In genomic region chr5:95903838-95904237, GRCh38 we compare ENCODE assay signal across 19 cellular contexts.
"Had no signal": no experiment of that assay in that cellular context is flagged by ENCODE, and none has a peak within 500 bp of the region (broad histone marks: within the 10 kb centered on the region; RNA-seq: fewer than 3 reads in every experiment).

No MANE protein-coding gene starts in this region.

- H3K27ac Mint-ChIP-seq: dendritic cell treated with granulocyte-macrophage colony-stimulating factor and Interleukin-4, amounts not matched to agents 40 ng/mL and 50 ng/mL, for 4 days; effector memory CD8-positive, alpha-beta T cell; nephron progenitor cell had no signal

- ATAC-seq: effector memory CD8-positive, alpha-beta T cell; gastroesophageal sphincter; left lobe of liver; naive thymus-derived CD4-positive, alpha-beta T cell had no signal

- H3K27me3 ChIP-seq: esophagus squamous epithelium, gastroesophageal sphincter, right atrium auricular region, tibial artery, upper lobe of left lung, uterus had no signal

- H3K9me3 ChIP-seq: esophagus squamous epithelium, gastroesophageal sphincter, right atrium auricular region, tibial artery, upper lobe of left lung, uterus had no signal

- H3K36me3 ChIP-seq: uterus had no signal

- H3K27ac ChIP-seq: esophagus squamous epithelium, gastroesophageal sphincter, right atrium auricular region, tibial artery, upper lobe of left lung, uterus had no signal

- H3K4me2 ChIP-seq: smooth muscle cell had no signal

- H3K4me1 ChIP-seq: upper lobe of left lung had no signal

- H3K4me3 ChIP-seq: esophagus squamous epithelium, gastroesophageal sphincter, right atrium auricular region, smooth muscle cell, tibial artery, upper lobe of left lung, uterus had no signal

- H3K9me3 Mint-ChIP-seq: dendritic cell treated with granulocyte-macrophage colony-stimulating factor and Interleukin-4, amounts not matched to agents 40 ng/mL and 50 ng/mL, for 4 days; effector memory CD8-positive, alpha-beta T cell; nephron progenitor cell had no signal

- DNase-seq: effector memory CD8-positive, alpha-beta T cell; esophagus squamous epithelium; foreskin fibroblast; glutamatergic neuron; islet precursor cell; mammary epithelial cell; naive thymus-derived CD4-positive, alpha-beta T cell; nephron progenitor cell; posterior cingulate gyrus; stimulated activated CD4-positive, alpha-beta T cell treated with anti-CD3 and anti-CD28 coated beads, Interleukin-2, amount 100 ng/mL, for 48 hours; stimulated activated naive CD4-positive, alpha-beta T cell treated with Interleukin-2 at 50 U/mL for 16 hours; tibial artery; upper lobe of left lung; uterus had no signal

- H3K27me3 Mint-ChIP-seq: dendritic cell treated with granulocyte-macrophage colony-stimulating factor and Interleukin-4, amounts not matched to agents 40 ng/mL and 50 ng/mL, for 4 days; effector memory CD8-positive, alpha-beta T cell; naive thymus-derived CD4-positive, alpha-beta T cell had no signal

- H3K4me3 Mint-ChIP-seq: dendritic cell treated with granulocyte-macrophage colony-stimulating factor and Interleukin-4, amounts not matched to agents 40 ng/mL and 50 ng/mL, for 4 days; effector memory CD8-positive, alpha-beta T cell; naive thymus-derived CD4-positive, alpha-beta T cell; nephron progenitor cell had no signal
